27 cellular contexts compared by ENCODE assay signal in genomic region chr22:18977824-18978425, GRCh38. TPM values are rescaled to one million over a fixed set of nuclear protein-coding genes. Genes with fewer than 3 reads are reported as not detected.
"Had no signal": no experiment of that assay in that cellular context is flagged by ENCODE, and none has a peak within 500 bp of the region (broad histone marks: within the 10 kb centered on the region; RNA-seq: fewer than 3 reads in every experiment).

No MANE protein-coding gene starts in this region.

- H3K9me3 Mint-ChIP-seq: central memory CD8-positive, alpha-beta T cell; stimulated activated naive CD8-positive, alpha-beta T cell treated with anti-CD3 and anti-CD28 coated beads, Interleukin-15, Interleukin-2, amounts not matched to agents 100 ng/mL and 50 ng/mL, for 24 hours had no signal

- H3K27ac Mint-ChIP-seq: natural killer cell; stimulated activated naive B cell treated with anti-CD40 and anti-IgM and Interleukin-4, amounts not matched to agents 10 μg/mL and 1 μg/mL and 100 μg/mL, for 72 hours; stimulated activated naive CD8-positive, alpha-beta T cell treated with anti-CD3 and anti-CD28 coated beads, Interleukin-15, Interleukin-2, amounts not matched to agents 100 ng/mL and 50 ng/mL, for 24 hours had no signal

- ATAC-seq: foreskin keratinocyte; gastroesophageal sphincter; heart left ventricle; natural killer cell; right cardiac atrium; stimulated activated naive B cell treated with anti-CD40 and anti-IgM and Interleukin-4, amounts not matched to agents 10 μg/mL and 1 μg/mL and 100 μg/mL, for 72 hours had no signal

- H3K9me3 ChIP-seq: neutrophil, prostate gland, uterus had no signal

- H2AFZ ChIP-seq: parathyroid adenoma had no signal

- H3K9ac ChIP-seq: parathyroid adenoma had no signal

- H3K79me2 ChIP-seq: parathyroid adenoma had no signal

- H3K36me3 Mint-ChIP-seq: natural killer cell; stimulated activated naive B cell treated with anti-CD40 and anti-IgM and Interleukin-4, amounts not matched to agents 10 μg/mL and 1 μg/mL and 100 μg/mL, for 72 hours had no signal

- H3K27me3 ChIP-seq: esophagus muscularis mucosa, foreskin keratinocyte, heart left ventricle, sigmoid colon, tibial nerve, upper lobe of left lung, uterus had no signal

- FAIRE-seq: endothelial cell of umbilical vein, islet of Langerhans had no signal

- H3K4me1 ChIP-seq: esophagus muscularis mucosa, foreskin keratinocyte, gastroesophageal sphincter, heart left ventricle, parathyroid adenoma, prostate gland, sigmoid colon, tibial nerve, upper lobe of left lung, uterus had no signal

- H3K4me3 Mint-ChIP-seq: central memory CD8-positive, alpha-beta T cell; natural killer cell; stimulated activated naive B cell treated with anti-CD40 and anti-IgM and Interleukin-4, amounts not matched to agents 10 μg/mL and 1 μg/mL and 100 μg/mL, for 72 hours; stimulated activated naive CD8-positive, alpha-beta T cell treated with anti-CD3 and anti-CD28 coated beads, Interleukin-15, Interleukin-2, amounts not matched to agents 100 ng/mL and 50 ng/mL, for 24 hours had no signal

- DNase-seq: dermis blood vessel endothelial cell; effector memory CD4-positive, alpha-beta T cell; foreskin keratinocyte; hippocampal formation; kidney glomerular epithelial cell; natural killer cell; stimulated activated CD4-positive, alpha-beta T cell treated with anti-CD3 and anti-CD28 coated beads, Interleukin-4, amount 100 ng/mL, for 4 hours; stimulated activated naive B cell treated with anti-CD40 and anti-IgM and Interleukin-4, amounts not matched to agents 10 μg/mL and 1 μg/mL and 100 μg/mL, for 72 hours; upper lobe of left lung; uterus had no signal

- H3K27ac ChIP-seq: coronary artery, esophagus muscularis mucosa, foreskin keratinocyte, gastroesophageal sphincter, heart left ventricle, neutrophil, parathyroid adenoma, prostate gland, sigmoid colon, thoracic aorta, tibial nerve, upper lobe of left lung, uterus had no signal

- H3K36me3 ChIP-seq: esophagus muscularis mucosa, gastroesophageal sphincter, heart left ventricle, neutrophil, prostate gland, sigmoid colon, thoracic aorta, tibial nerve, upper lobe of left lung, uterus had no signal

- H3K4me1 Mint-ChIP-seq: central memory CD8-positive, alpha-beta T cell; natural killer cell; stimulated activated naive B cell treated with anti-CD40 and anti-IgM and Interleukin-4, amounts not matched to agents 10 μg/mL and 1 μg/mL and 100 μg/mL, for 72 hours had no signal

- H3K4me3 ChIP-seq: coronary artery, esophagus muscularis mucosa, gastroesophageal sphincter, heart left ventricle, prostate gland, sigmoid colon, thoracic aorta, tibial nerve, upper lobe of left lung, uterus had no signal

RNA-seq across cellular contexts. Expression of gene PRODH, which starts 41.8 kb away (rescaled TPM):
- total RNA-seq: endothelial cell of umbilical vein, fibroblast of lung, mononuclear cell, natural killer cell had no signal
- polyA plus RNA-seq: endothelial cell of umbilical vein had no signal
